35 cellular contexts compared by ENCODE assay signal in the genomic region with DNA sequence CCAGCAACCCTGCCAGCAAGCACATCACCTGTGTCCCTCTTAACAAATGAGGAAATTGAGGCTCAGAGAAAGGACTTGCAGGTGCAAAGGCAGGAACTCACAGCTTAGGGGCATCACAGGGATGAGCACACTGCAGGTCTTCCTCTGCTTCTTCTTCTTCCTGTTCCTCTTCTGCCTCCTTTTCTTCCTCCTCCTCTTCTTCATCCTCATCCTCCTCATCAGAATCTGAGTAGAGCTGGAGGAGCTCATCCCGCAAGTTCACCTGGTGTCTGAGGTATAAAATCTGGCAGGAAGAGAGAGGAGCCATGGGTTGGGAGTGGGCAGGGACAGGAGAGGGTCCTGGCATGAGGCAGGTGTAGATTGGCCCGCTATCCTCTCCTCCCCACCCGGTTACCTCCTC. TPM values are rescaled to one million over a fixed set of nuclear protein-coding genes. Genes with fewer than 3 reads are reported as not detected.
"Had no signal": no experiment of that assay in that cellular context is flagged by ENCODE, and none has a peak within 500 bp of the region (broad histone marks: within the 10 kb centered on the region; RNA-seq: fewer than 3 reads in every experiment).

No MANE protein-coding gene starts in this region.

- H2AFZ ChIP-seq: PC-9 had no signal

- DNase-seq: activated CD4-positive, alpha-beta T cell treated with anti-CD3 and anti-CD28 coated beads, Interleukin-2, amount 10 ng/mL, durations not matched to agents 24 days and 14 days; activated CD4-positive, alpha-beta T cell treated with anti-CD3 and anti-CD28 coated beads, Interleukin-2, amount 50 U/mL, for 4 hours; activated CD8-positive, alpha-beta T cell treated with anti-CD3 and anti-CD28 coated beads for 36 hours; activated effector memory CD4-positive, alpha-beta T cell treated with anti-CD3 and anti-CD28 coated beads, Interleukin-2, amount 50 U/mL, for 16 hours; activated naive CD4-positive, alpha-beta T cell; activated naive CD8-positive, alpha-beta T cell treated with anti-CD3 and anti-CD28 coated beads, Interleukin-2, amount 10 ng/mL, durations not matched to agents 7 days and 5 days; activated T-cell treated with anti-CD3 and anti-CD28 coated beads, Interleukin-2, amount 50 U/mL, for 1 hour; activated T-cell treated with anti-CD3 and anti-CD28 coated beads, Interleukin-2, amount 50 U/mL, for 72 hours; amygdala; body of pancreas; Karpas-422; MG63; NCI-H1092 treated with DMSO at 0.1 percent for 48 hours; NCI-H1417; NCI-H146; NCI-H187; NCI-H2029 treated with DMSO at 0.1 percent for 48 hours; NCI-H2107; NCI-H2171; NCI-H510A; NCI-H526; NCI-H748 treated with DMSO at 0.1 percent for 48 hours; NK-92 treated with Interleukin-12 subunit alpha and Interleukin-12 subunit beta, amount 100 ng/mL, for 24 hours; PC-9; SIG-M5 had no signal

- H3K9me3 ChIP-seq: body of pancreas, breast epithelium, MG63 had no signal

- H3K36me3 ChIP-seq: breast epithelium, MG63 had no signal

- FAIRE-seq: astrocyte, RCC 7860, TTC549 had no signal

- H3K4me3 ChIP-seq: body of pancreas, breast epithelium, MG63, PC-9 had no signal

- H3K4me2 ChIP-seq: PC-9 had no signal

- H3K27ac ChIP-seq: body of pancreas, breast epithelium, PC-9, RWPE1 had no signal

RNA-seq across cellular contexts. Expression of a gene that starts 19.7 kb away (rescaled TPM):
- total RNA-seq: activated CD4-positive, alpha-beta T cell treated with anti-CD3 and anti-CD28 coated beads, Interleukin-2, amount 10 ng/mL, durations not matched to agents 24 days and 14 days; activated CD8-positive, alpha-beta memory T cell treated with anti-CD3 and anti-CD28 coated beads for 36 hours; activated CD8-positive, alpha-beta T cell treated with anti-CD3 and anti-CD28 coated beads for 36 hours; activated naive CD8-positive, alpha-beta T cell treated with anti-CD3 and anti-CD28 coated beads, Interleukin-2, amount 10 ng/mL, durations not matched to agents 7 days and 5 days; activated T-cell treated with anti-CD3 and anti-CD28 coated beads, Interleukin-2, amount 50 U/mL, for 72 hours; activated T-helper 17 cell treated with anti-CD3 and anti-CD28 coated beads, Interleukin-2, amount 50 U/mL, for 72 hours; astrocyte; body of pancreas; breast epithelium; cardiac septum; Right ventricle myocardium inferior; SK-MEL-5 had no signal
